11 cellular contexts compared by ENCODE assay signal in the genomic region with DNA sequence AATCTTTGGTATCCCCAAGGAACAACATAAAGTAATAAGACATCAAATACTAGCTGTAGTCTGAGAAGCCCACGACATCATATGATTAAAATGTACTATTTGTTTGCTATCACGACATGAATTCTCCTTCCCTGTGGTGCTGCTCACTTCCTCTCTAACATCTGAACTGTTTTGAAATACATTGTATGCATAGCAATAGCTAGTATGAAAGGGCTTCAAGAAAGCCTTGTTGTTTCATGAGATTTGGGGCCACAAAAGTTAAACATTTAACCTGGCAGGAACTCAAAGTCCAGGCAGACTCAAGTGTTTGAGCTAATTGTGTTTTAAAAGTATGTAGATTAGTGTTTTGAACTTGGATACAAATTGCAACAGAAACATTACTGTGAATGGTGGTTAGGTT.
A peak's percentile ranks its signal among the peaks of the same experiment; 100 is the strongest.
DNase-seq lines count a peak whose midpoint lies in the region; TF ChIP-seq lines count a peak whose summit lies in the region.
"Had no signal": no experiment of that assay in that cellular context is flagged by ENCODE, and none has a peak within 500 bp of the region (broad histone marks: within the 10 kb centered on the region; RNA-seq: fewer than 3 reads in every experiment).

No MANE protein-coding gene starts in this region.

- peaks cover 10% of the 10 kb centered on the region for H3K9me3 Mint-ChIP-seq in activated naive CD4-positive, alpha-beta T cell treated with anti-CD3 and anti-CD28 coated beads, Interleukin-2, amount 50 U/mL, for 24 hours

- H3K4me3 Mint-ChIP-seq in activated naive CD4-positive, alpha-beta T cell treated with anti-CD3 and anti-CD28 coated beads, Interleukin-2, amount 50 U/mL, for 24 hours = peak overlapping the region; percentile 77
- H3K4me3 Mint-ChIP-seq: CD14-positive monocyte, endodermal cell had no signal

- no peaks in the 10 kb centered on the region for H3K9me3 ChIP-seq in transverse colon
- H3K9me3 ChIP-seq in breast epithelium = peaks cover 0 to 15% of the 10 kb centered on the region in 2 donors

- TF ChIP-seq POLR2A in transverse colon (IDR thresholded peaks at IDR 0.05) = peak; percentile 26
- TF ChIP-seq POLR2A in breast epithelium (IDR thresholded peaks at IDR 0.05) = no peak

- H3K27me3 Mint-ChIP-seq in activated naive CD4-positive, alpha-beta T cell treated with anti-CD3 and anti-CD28 coated beads, Interleukin-2, amount 50 U/mL, for 24 hours = no peaks in the 10 kb centered on the region

- no peak for TF ChIP-seq EP300 in transverse colon (IDR thresholded peaks at IDR 0.05; ENCODE audit: low read depth)

- peaks cover 2% of the 10 kb centered on the region for H3K36me3 Mint-ChIP-seq in activated naive CD4-positive, alpha-beta T cell treated with anti-CD3 and anti-CD28 coated beads, Interleukin-2, amount 50 U/mL, for 24 hours

- H3K4me3 ChIP-seq in choroid plexus epithelial cell (ENCODE audit: low read depth, low read length) = no peak overlapping the region
- no peak overlapping the region for H3K4me3 ChIP-seq in transverse colon
- H3K4me3 ChIP-seq in breast epithelium = no peak overlapping the region

- in situ Hi-C loops in transverse colon (cut with MboI; ENCODE audit: low pct_ligation_motif_present in 1 of 4, low pct_unique_long_range_greater_than_20kb in 1 of 4, low sequenced_read_pairs in 3 of 4) = no loop called here

- H3K27ac Mint-ChIP-seq in activated naive CD4-positive, alpha-beta T cell treated with anti-CD3 and anti-CD28 coated beads, Interleukin-2, amount 50 U/mL, for 24 hours = peak overlapping the region; percentile 96
- H3K27ac Mint-ChIP-seq: endodermal cell had no signal

- WGBS in transverse colon (ENCODE audit: low coverage in 1 of 2), 2 donors = 13 to 40% methylated on average over 2 of the region's 2 CpGs

- DNase-seq in activated naive CD4-positive, alpha-beta T cell treated with anti-CD3 and anti-CD28 coated beads, Interleukin-2, amount 50 U/mL, for 16 hours = no peak
- DNase-seq in HuH-7 (ENCODE audit: low spot score) (peak; percentile 79), choroid plexus epithelial cell (ENCODE audit: low read depth) (peak; percentile 92), transverse colon (no peak), breast epithelium (ENCODE audit: low spot score in 2 of 2) (no peak), DMS79 treated with DMSO at 0.1 percent for 48 hours (lab: John Stamatoyannopoulos, UW) (no peak), NCI-H187 treated with DMSO at 0.1 percent for 48 hours (lab: John Stamatoyannopoulos, UW) (no peak)
- DNase-seq: endodermal cell, NCI-H1436 had no signal

- H3K27me3 ChIP-seq in transverse colon (no peaks in the 10 kb centered on the region), breast epithelium (no peaks in the 10 kb centered on the region)

- H3K4me1 Mint-ChIP-seq in activated naive CD4-positive, alpha-beta T cell treated with anti-CD3 and anti-CD28 coated beads, Interleukin-2, amount 50 U/mL, for 24 hours = peaks cover 59% of the 10 kb centered on the region

- no peaks in the 10 kb centered on the region for H3K36me3 ChIP-seq in transverse colon
- H3K36me3 ChIP-seq in breast epithelium = no peaks in the 10 kb centered on the region

- intact Hi-C loops in transverse colon (cut with DNase I; ENCODE audit: low total_unique reads) = no loop called here
- intact Hi-C loops in breast epithelium (cut with DNase I; ENCODE audit: low total_unique reads) = no loop called here

- H3K27ac ChIP-seq in transverse colon (peak overlapping the region; percentile 48 to 79 (median 64)), breast epithelium (no peak overlapping the region)

- H3K4me1 ChIP-seq in transverse colon = peaks cover 3 to 29% (median 10%) of the 10 kb centered on the region in 4 donors
- no peaks in the 10 kb centered on the region for H3K4me1 ChIP-seq in breast epithelium

- TF ChIP-seq CTCF in choroid plexus epithelial cell (conservative IDR thresholded peaks at IDR 0.05; ENCODE audit: low read depth, low read length) (no peak), transverse colon (IDR thresholded peaks at IDR 0.05) (no peak), breast epithelium (IDR thresholded peaks at IDR 0.05) (no peak)

Comparison
In these comparisons a context has a peak if more than half of its experiments do, and no peak if none do; other contexts are left out.
1. DNase-seq: peak in HuH-7 (single experiment) and choroid plexus epithelial cell (single experiment); none in activated naive CD4-positive, alpha-beta T cell treated with anti-CD3 and anti-CD28 coated beads, Interleukin-2, amount 50 U/mL, for 16 hours (single experiment), transverse colon (single experiment), breast epithelium (0 of 2), DMS79 treated with DMSO at 0.1 percent for 48 hours (single experiment) and NCI-H187 treated with DMSO at 0.1 percent for 48 hours (single experiment).
2. H3K27ac ChIP-seq: peak in transverse colon (4 of 4); none in breast epithelium (0 of 2).